In the genomic region with DNA sequence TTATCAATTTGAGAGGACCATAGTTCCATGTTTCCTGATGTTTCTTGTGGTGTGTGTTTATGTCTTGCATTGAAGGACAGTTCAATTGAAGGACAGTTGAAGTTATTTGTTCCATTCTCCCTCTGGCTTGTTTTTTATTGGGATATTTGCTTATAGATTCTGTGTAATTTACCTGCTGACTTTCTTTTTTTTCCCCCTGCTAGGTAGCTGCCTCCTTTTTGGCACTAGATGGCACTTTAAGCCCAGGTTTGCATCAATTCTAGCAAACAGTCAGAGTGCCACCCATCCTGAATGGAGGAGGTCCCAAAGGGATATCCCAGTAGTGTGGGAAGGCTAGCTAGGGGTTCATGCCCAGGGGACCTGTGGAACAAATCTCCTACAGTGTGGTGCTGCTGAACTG, we compare ENCODE assay signal across 8 cellular contexts.
A peak's percentile ranks its signal among the peaks of the same experiment; 100 is the strongest.
DNase-seq lines count a peak whose midpoint lies in the region; ATAC-seq and TF ChIP-seq lines count a peak whose summit lies in the region.

No MANE protein-coding gene starts in this region.

- intact Hi-C loops in thyroid gland (cut with DNase I) (no loop called here), left lung (cut with DNase I) (no loop called here)

- TF ChIP-seq CTCF in VCaP (conservative IDR thresholded peaks at IDR 0.05) (peak; percentile 75), neural progenitor cell (IDR thresholded peaks at IDR 0.05) (peak; percentile 69), thyroid gland (IDR thresholded peaks at IDR 0.05) (no peak), left lung (IDR thresholded peaks at IDR 0.05) (no peak)

- H3K4me1 ChIP-seq in neural progenitor cell: no peaks in the 10 kb centered on the region
- no peaks in the 10 kb centered on the region for H3K4me1 ChIP-seq in thyroid gland
- H3K4me1 ChIP-seq in left lung: no peaks in the 10 kb centered on the region

- peaks cover 2% of the 10 kb centered on the region for H3K36me3 Mint-ChIP-seq in neural progenitor cell

- H3K4me1 Mint-ChIP-seq in neural progenitor cell: no peaks in the 10 kb centered on the region

- H3K27ac Mint-ChIP-seq in neural progenitor cell: no peak overlapping the region

- H3K4me2 ChIP-seq in neural progenitor cell: no peak overlapping the region

- no peak overlapping the region for H3K9ac ChIP-seq in neural progenitor cell

- H3K4me3 Mint-ChIP-seq in neural progenitor cell: no peak overlapping the region

- peaks cover 4% of the 10 kb centered on the region for H3K9me3 ChIP-seq in neural progenitor cell (ENCODE audit: low read depth)
- no peaks in the 10 kb centered on the region for H3K9me3 ChIP-seq in thyroid gland
- H3K9me3 ChIP-seq in left lung: peaks cover 0 to 18% of the 10 kb centered on the region in 2 donors

- peaks cover 20% of the 10 kb centered on the region for H3K9me3 Mint-ChIP-seq in neural progenitor cell

- H3K4me3 ChIP-seq in neural progenitor cell (no peak overlapping the region), thyroid gland (replicated peaks in 1 of 3) (no peak overlapping the region), left lung (no peak overlapping the region)

- H3K36me3 ChIP-seq in neural progenitor cell (peaks cover 8% of the 10 kb centered on the region), thyroid gland (no peaks in the 10 kb centered on the region), left lung (no peaks in the 10 kb centered on the region)

- no peaks in the 10 kb centered on the region for H3F3A ChIP-seq in neural progenitor cell (ENCODE audit: low read depth)

- H3K27me3 Mint-ChIP-seq in neural progenitor cell (ENCODE audit: insufficient read depth, low read depth): no peaks in the 10 kb centered on the region

- TF ChIP-seq POLR2A in thyroid gland (IDR thresholded peaks at IDR 0.05): no peak

- no peaks in the 10 kb centered on the region for H3K79me2 ChIP-seq in neural progenitor cell (ENCODE audit: low read depth)

- ATAC-seq in GM18873 (IDR thresholded peaks at IDR 0.05; ENCODE audit: low FRiP score, unreplicated experiment): no peak
- ATAC-seq in left lung: no peak

- H3K27me3 ChIP-seq in neural progenitor cell (no peaks in the 10 kb centered on the region), thyroid gland (no peaks in the 10 kb centered on the region), left lung (no peaks in the 10 kb centered on the region)

- H4K20me1 ChIP-seq in neural progenitor cell (ENCODE audit: low read depth): no peaks in the 10 kb centered on the region

- no peak overlapping the region for H2AFZ ChIP-seq in neural progenitor cell (replicated peaks)

- DNase-seq in NCI-H1417 (lab: John Stamatoyannopoulos, UW): peak; percentile 0 to 64 (median 38)
- DNase-seq in NCI-H1417 treated with DMSO at 0.1 percent for 48 hours (lab: John Stamatoyannopoulos, UW): no peak
- peak; percentile 58 for DNase-seq in NCI-H1694 treated with DMSO at 0.1 percent for 48 hours (lab: John Stamatoyannopoulos, UW)
- peak; percentile 58 for DNase-seq in neural progenitor cell (ENCODE audit: low spot score)
- DNase-seq in thyroid gland: no peak
- no peak for DNase-seq in left lung

- H3K27ac ChIP-seq in VCaP: no peak overlapping the region
- no peak overlapping the region for H3K27ac ChIP-seq in neural progenitor cell
- H3K27ac ChIP-seq in thyroid gland: no peak overlapping the region
- H3K27ac ChIP-seq in left lung: no peak overlapping the region

Comparison
In these comparisons a context has a peak if more than half of its experiments do, and no peak if none do; other contexts are left out.
1. DNase-seq: peak in NCI-H1417 (3 of 3), NCI-H1694 treated with DMSO at 0.1 percent for 48 hours (single experiment) and neural progenitor cell (single experiment); none in NCI-H1417 treated with DMSO at 0.1 percent for 48 hours (single experiment), thyroid gland (0 of 2) and left lung (0 of 2).
2. CTCF ChIP-seq: peak in VCaP (single experiment) and neural progenitor cell (single experiment); none in thyroid gland (0 of 6) and left lung (0 of 2).